34 cellular contexts compared by ENCODE assay signal in the genomic region with DNA sequence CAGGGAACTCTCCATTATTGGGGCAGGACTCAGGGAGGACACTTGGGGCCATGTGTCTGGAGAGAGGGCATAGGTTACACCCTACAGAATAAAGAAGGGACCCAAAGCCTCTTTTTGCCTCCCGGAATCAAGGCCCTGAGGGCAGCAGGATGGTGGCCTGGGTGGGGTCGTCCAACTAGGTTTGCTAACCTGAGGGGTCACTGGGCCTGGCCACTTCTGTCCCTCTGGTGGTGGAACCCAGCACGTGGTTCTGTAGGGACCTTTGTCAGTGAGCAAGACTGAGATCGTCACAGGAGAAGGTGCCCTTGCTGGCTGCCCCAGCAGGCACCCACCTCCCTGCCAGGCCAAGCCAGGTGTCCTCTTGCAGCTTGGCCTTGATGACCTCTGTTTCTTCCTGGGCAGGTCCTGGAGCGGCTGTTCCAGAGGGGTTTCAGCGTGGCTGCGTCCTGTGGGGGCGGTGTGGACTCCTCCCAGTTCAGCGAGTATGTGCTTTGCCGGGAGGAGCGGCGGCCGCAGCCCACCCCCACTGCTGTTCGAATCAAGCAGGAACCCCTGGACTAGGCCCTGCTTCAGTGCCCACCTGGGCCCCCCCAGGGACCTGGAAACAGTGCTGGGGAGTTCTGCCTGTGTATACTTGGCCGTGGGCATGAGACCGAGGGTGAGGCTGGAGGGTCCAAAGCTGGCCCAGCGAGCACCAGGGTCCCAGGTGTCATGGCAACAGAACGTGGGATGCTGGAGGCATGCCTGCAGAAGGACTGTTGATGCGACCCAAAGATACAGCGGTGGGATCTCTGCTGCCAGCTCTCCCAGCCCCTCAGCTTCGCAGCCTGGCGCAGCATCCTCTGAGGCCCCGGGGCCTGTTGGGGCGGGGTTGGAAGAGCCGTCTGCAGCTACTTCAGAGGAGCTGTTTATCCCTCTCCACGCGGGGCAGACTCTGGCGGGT. TPM values are rescaled to one million over a fixed set of nuclear protein-coding genes. Genes with fewer than 3 reads are reported as not detected.
DNase-seq lines count a peak whose midpoint lies in the region; ATAC-seq, FAIRE-seq and TF ChIP-seq lines count a peak whose summit lies in the region.
"Had no signal": no experiment of that assay in that cellular context is flagged by ENCODE, and none has a peak within 500 bp of the region (broad histone marks: within the 10 kb centered on the region; RNA-seq: fewer than 3 reads in every experiment).

No MANE protein-coding gene starts in this region.

- TF ChIP-seq CTCF in A549 (IDR thresholded peaks at IDR 0.05) = no peak
- no peak for TF ChIP-seq CTCF in HL-60 (IDR thresholded peaks at IDR 0.05; ENCODE audit: insufficient read depth, low read length)

- no peaks in the 10 kb centered on the region for H3K27me3 ChIP-seq in HL-60 (ENCODE audit: insufficient read depth, poor library complexity, severe bottlenecking)
- H3K27me3 ChIP-seq: BLaER1 treated with 17β-estradiol and CSF1 and Interleukin-3, amounts not matched to agents 10 nM and 100 nM; breast epithelium; gastrocnemius medialis; stomach; thyroid gland had no signal

- H3K9me3 ChIP-seq in A549 (no peaks in the 10 kb centered on the region), mesodermal cell (ENCODE audit: control insufficient read depth, low read length) (no peaks in the 10 kb centered on the region)
- H3K9me3 ChIP-seq: BLaER1 treated with 17β-estradiol and CSF1 and Interleukin-3, amounts not matched to agents 10 nM and 100 nM; breast epithelium; gastrocnemius medialis; stomach; thyroid gland had no signal

- no peak overlapping the region for H3K27ac ChIP-seq in A549
- peak overlapping the region; percentile 19 for H3K27ac ChIP-seq in HL-60 (replicated peaks)
- peak overlapping the region; percentile 29 for H3K27ac ChIP-seq in mesodermal cell (ENCODE audit: low read depth, low read length, severe bottlenecking)
- H3K27ac ChIP-seq: breast epithelium, coronary artery, gastrocnemius medialis, KMS-11, stomach, thyroid gland had no signal

- H3K27ac Mint-ChIP-seq in dendritic cell treated with granulocyte-macrophage colony-stimulating factor and Interleukin-4, amounts not matched to agents 40 ng/mL and 50 ng/mL, for 4 days = peak overlapping the region; percentile 14
- H3K27ac Mint-ChIP-seq: activated B cell treated with CpG ODN at 0.5 μM for 24 hours; activated naive CD4-positive, alpha-beta T cell treated with anti-CD3 and anti-CD28 coated beads, Interleukin-2, amount 10 ng/mL, durations not matched to agents 7 days and 5 days; immature natural killer cell; mesothelial cell of epicardium had no signal

- POLR2A ChIA-PET in A549 (lab: Yijun Ruan, JAX) = interaction anchor here (0.6 to 1.2 kb wide), 3 partner anchors 8 to 293 kb away, joined by 3 to 4 read pairs (median 3); no protein-coding TSS in a partner anchor

- H3K4me2 ChIP-seq in A549 = no peak overlapping the region
- H3K4me2 ChIP-seq: KMS-11 had no signal

- CTCF ChIA-PET in A549 (lab: Yijun Ruan, JAX) = interaction anchor here (0.6 to 7.7 kb wide), 9 partner anchors 9 to 334 kb away, joined by 3 to 66 read pairs (median 4); partner anchors contain the start of gene KCTD15

- peaks cover 68% of the 10 kb centered on the region for H3K36me3 ChIP-seq in mesodermal cell (ENCODE audit: control insufficient read depth, insufficient read depth, low read length)
- H3K36me3 ChIP-seq: breast epithelium, gastrocnemius medialis had no signal

- intact Hi-C loops in dendritic cell treated with granulocyte-macrophage colony-stimulating factor and Interleukin-4, amounts not matched to agents 40 ng/mL and 50 ng/mL, for 4 days (cut with micrococcal nuclease) = no loop called here

- peaks cover 31% of the 10 kb centered on the region for H3K4me1 ChIP-seq in A549
- H3K4me1 ChIP-seq in mesodermal cell (ENCODE audit: control insufficient read depth, insufficient read depth, low read length, poor library complexity, severe bottlenecking) = peaks cover 10% of the 10 kb centered on the region
- H3K4me1 ChIP-seq: breast epithelium, gastrocnemius medialis, thyroid gland had no signal

- H3K9me3 Mint-ChIP-seq in dendritic cell treated with granulocyte-macrophage colony-stimulating factor and Interleukin-4, amounts not matched to agents 40 ng/mL and 50 ng/mL, for 4 days = no peaks in the 10 kb centered on the region
- H3K9me3 Mint-ChIP-seq: activated B cell treated with CpG ODN at 0.5 μM for 24 hours; activated naive CD4-positive, alpha-beta T cell treated with anti-CD3 and anti-CD28 coated beads, Interleukin-2, amount 10 ng/mL, durations not matched to agents 7 days and 5 days; immature natural killer cell; mesothelial cell of epicardium; naive B cell had no signal

- TF ChIP-seq EP300 in A549 (IDR thresholded peaks at IDR 0.05) = no peak

- no peak for FAIRE-seq in A549 (lab: Jason Lieb, UNC)
- FAIRE-seq: endometrium, G401.6, H1, small intestine had no signal

- TF ChIP-seq POLR2A in A549 (IDR thresholded peaks at IDR 0.05; ENCODE audit: low read length) = no peak

- peaks cover 27% of the 10 kb centered on the region for H3K4me1 Mint-ChIP-seq in dendritic cell treated with granulocyte-macrophage colony-stimulating factor and Interleukin-4, amounts not matched to agents 40 ng/mL and 50 ng/mL, for 4 days (ENCODE audit: low read depth)
- H3K4me1 Mint-ChIP-seq: immature natural killer cell had no signal

- no peak for TF ChIP-seq RAD21 in A549 (conservative IDR thresholded peaks at IDR 0.05 in 1 of 2, IDR thresholded peaks at IDR 0.05 in 1 of 2)

- peak; percentile 28 to 42; a peak in 4 of 6 replicates for ATAC-seq in A549
- no peak for ATAC-seq in HG03520 (IDR thresholded peaks at IDR 0.05; ENCODE audit: unreplicated experiment)
- ATAC-seq in HG03460 (IDR thresholded peaks at IDR 0.05; ENCODE audit: unreplicated experiment) = no peak
- ATAC-seq: gastrocnemius medialis had no signal

- H3K4me3 Mint-ChIP-seq in dendritic cell treated with granulocyte-macrophage colony-stimulating factor and Interleukin-4, amounts not matched to agents 40 ng/mL and 50 ng/mL, for 4 days = no peak overlapping the region
- H3K4me3 Mint-ChIP-seq: activated B cell treated with CpG ODN at 0.5 μM for 24 hours; activated naive CD4-positive, alpha-beta T cell treated with anti-CD3 and anti-CD28 coated beads, Interleukin-2, amount 10 ng/mL, durations not matched to agents 7 days and 5 days; immature natural killer cell; mesothelial cell of epicardium; naive B cell had no signal

- H3K27me3 Mint-ChIP-seq in dendritic cell treated with granulocyte-macrophage colony-stimulating factor and Interleukin-4, amounts not matched to agents 40 ng/mL and 50 ng/mL, for 4 days = no peaks in the 10 kb centered on the region
- H3K27me3 Mint-ChIP-seq: activated B cell treated with CpG ODN at 0.5 μM for 24 hours, naive B cell had no signal

- 91% methylated on average over 28 of the region's 28 CpGs for WGBS in A549 (ENCODE audit: missing lambda C conversion rate)
- 92 to 95% methylated on average over 27 of the region's 28 CpGs for WGBS in mesodermal cell (ENCODE audit: insufficient coverage in 2 of 2), 2 experiments

- H3K4me3 ChIP-seq in A549 = no peak overlapping the region
- no peak overlapping the region for H3K4me3 ChIP-seq in HL-60 (replicated peaks; ENCODE audit: insufficient read depth, low read length)
- no peak overlapping the region for H3K4me3 ChIP-seq in mesodermal cell (ENCODE audit: extremely low read depth, insufficient read depth, low read length, poor library complexity, severe bottlenecking)
- H3K4me3 ChIP-seq: BLaER1 treated with 17β-estradiol and CSF1 and Interleukin-3, amounts not matched to agents 10 nM and 100 nM; breast epithelium; coronary artery; gastrocnemius medialis; stomach; thyroid gland had no signal

- DNase-seq in A549 (ENCODE audit: low read depth in 1 of 2, low spot score in 1 of 2) (no peak), HL-60 (ENCODE audit: low read depth in 1 of 2, low spot score in 1 of 2) (no peak), cortex of kidney (lab: John Stamatoyannopoulos, UW) (no peak)
- no peak for DNase-seq in activated CD4-positive, alpha-beta T cell treated with anti-CD3 and anti-CD28 coated beads, Interleukin-2, amount 50 U/mL, for 48 hours
- DNase-seq: activated B cell treated with CpG ODN at 0.5 μM for 24 hours; activated CD4-positive, alpha-beta T cell treated with anti-CD3 and anti-CD28 coated beads, Interleukin-2, amount 50 U/mL, for 1 hour; activated naive CD4-positive, alpha-beta T cell treated with anti-CD3 and anti-CD28 coated beads, Interleukin-2, amount 10 ng/mL, durations not matched to agents 7 days and 5 days; amniotic stem cell; gastrocnemius medialis; hippocampal formation; immature natural killer cell; naive B cell; NCI-H146; NCI-H2107; NCI-H446; SHP77 treated with DMSO at 0.1 percent for 48 hours; small intestine; stimulated activated CD4-positive, alpha-beta T cell treated with anti-CD3 and anti-CD28 coated beads, Interleukin-1b, Interleukin-23, amount 100 ng/mL, for 48 hours; stomach; SW 1271; T-helper 9 cell; thyroid gland had no signal

- H3K36me3 Mint-ChIP-seq in dendritic cell treated with granulocyte-macrophage colony-stimulating factor and Interleukin-4, amounts not matched to agents 40 ng/mL and 50 ng/mL, for 4 days (ENCODE audit: low read depth) = peaks cover 54% of the 10 kb centered on the region
- H3K36me3 Mint-ChIP-seq: activated naive CD4-positive, alpha-beta T cell treated with anti-CD3 and anti-CD28 coated beads, Interleukin-2, amount 10 ng/mL, durations not matched to agents 7 days and 5 days; immature natural killer cell; naive B cell had no signal

TF ChIP-seq in A549, 52 proteins besides CTCF, POLR2A, EP300 and RAD21:
- TF ChIP-seq TP53 (CRISPR knock-in tag; IDR thresholded peaks at IDR 0.05) (no peak), PHF8 (IDR thresholded peaks at IDR 0.05; ENCODE audit: borderline replicate concordance, low read depth) (no peak)

RNA-seq across cellular contexts. Expression of gene KCTD15, which starts 16.0 kb away (rescaled TPM):
- polyA plus RNA-seq in A549 (2011; rRNA removed) (54.0 and 55.7 TPM in 2 replicates), A549 (2017; fragmentation: RNase III; extraction: RNeasy Plus Mini Kit Qiagen cat#74134 plus additional on column Dnase treatment) (53.4 to 56.5 TPM (median 55.7 TPM) in 3 replicates)
- polyA plus RNA-seq in A549 (2012; cell fraction: cytosol; rRNA removed) = 122 and 161 TPM in 2 replicates
- 266 and 321 TPM in 2 replicates for polyA plus RNA-seq in A549 (2012; cell fraction: nucleus; rRNA removed)
- 48.2 and 48.5 TPM in 2 replicates for polyA minus RNA-seq in A549 (2011; rRNA and poly(A)+ RNA removed)
- polyA plus RNA-seq in mesodermal cell (2013, experiment 1 of 2) = 53.3 TPM
- 42.2 TPM for polyA plus RNA-seq in mesodermal cell (2013, experiment 2 of 2)
- polyA plus RNA-seq: immature natural killer cell had no signal

Comparison
In these comparisons a context has a peak if more than half of its experiments do, and no peak if none do; other contexts are left out.
1. ATAC-seq: peak in A549 (2 of 2); none in HG03520 (single experiment) and HG03460 (single experiment).
2. H3K27ac ChIP-seq: peak in HL-60 (single experiment) and mesodermal cell (single experiment); none in A549 (0 of 2).